In the genomic region with DNA sequence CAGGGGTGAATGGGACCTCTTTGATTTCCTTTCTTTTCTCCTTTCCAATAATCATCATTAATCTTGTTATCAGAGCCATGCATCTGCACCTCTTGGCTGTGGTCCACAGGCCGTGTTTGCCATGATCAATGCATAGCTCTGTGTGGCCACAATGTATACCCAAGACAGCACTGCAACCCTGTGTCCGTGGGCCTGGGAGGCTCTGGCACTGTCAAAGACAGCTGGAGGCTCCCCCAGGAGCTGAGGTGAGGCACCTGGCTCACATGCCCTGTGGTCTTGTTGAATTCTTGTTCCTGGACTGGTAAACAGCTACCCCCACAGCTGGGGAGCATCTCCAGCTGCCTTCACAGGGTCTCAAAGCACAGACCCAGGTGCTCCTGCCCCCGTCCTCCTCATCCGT, we compare ENCODE assay signal across 22 cellular contexts.
DNase-seq lines count a peak whose midpoint lies in the region; ATAC-seq and TF ChIP-seq lines count a peak whose summit lies in the region.
"Had no signal": no experiment of that assay in that cellular context is flagged by ENCODE, and none has a peak within 500 bp of the region (broad histone marks: within the 10 kb centered on the region; RNA-seq: fewer than 3 reads in every experiment).

No MANE protein-coding gene starts in this region.

- no peak for DNase-seq in activated naive CD4-positive, alpha-beta T cell treated with Interleukin-2 at 50 U/mL for 16 hours
- DNase-seq in NCI-H69 (lab: John Stamatoyannopoulos, UW) (peak; percentile 52), spleen (peak; percentile 21), putamen (ENCODE audit: low spot score) (no peak)
- no peak for DNase-seq in naive thymus-derived CD4-positive, alpha-beta T cell
- no peak for DNase-seq in activated T-cell treated with anti-CD3 and anti-CD28 coated beads, Interleukin-2, amount 50 U/mL, for 48 hours
- DNase-seq: EL, GF-D8, GM23248, HCEC 1CT, KG1, NCI-H1105, NCI-H1694, NCI-H2081, NCI-H2171, NCI-H345, NCI-H524, NCI-H82 had no signal

- no peak overlapping the region for H3K4me3 ChIP-seq in naive thymus-derived CD4-positive, alpha-beta T cell (ENCODE audit: low read length)
- no peak overlapping the region for H3K4me3 ChIP-seq in spleen
- H3K4me3 ChIP-seq: GM23248 had no signal

- H3K27me3 ChIP-seq in naive thymus-derived CD4-positive, alpha-beta T cell (ENCODE audit: control insufficient read depth in 2 of 2, insufficient read depth in 2 of 2, low read length in 2 of 2) = no peaks in the 10 kb centered on the region
- H3K27me3 ChIP-seq in spleen (replicated peaks in 1 of 7) = no peaks in the 10 kb centered on the region

- TF ChIP-seq CTCF in spleen (IDR thresholded peaks at IDR 0.05 in 8 of 11, conservative IDR thresholded peaks at IDR 0.05 in 3 of 11) = no peak

- TF ChIP-seq POLR2A in spleen (IDR thresholded peaks at IDR 0.05) = no peak

- H3K9me3 Mint-ChIP-seq in activated naive CD4-positive, alpha-beta T cell treated with anti-CD3 and anti-CD28 coated beads, Interleukin-2, amount 50 U/mL, for 24 hours = no peaks in the 10 kb centered on the region
- H3K9me3 Mint-ChIP-seq in naive thymus-derived CD4-positive, alpha-beta T cell = peaks cover 0 to 3% (median 0%) of the 10 kb centered on the region in 11 donors

- peaks cover 0 to 14% (median 0%) of the 10 kb centered on the region in 3 experiments for H3K36me3 ChIP-seq in naive thymus-derived CD4-positive, alpha-beta T cell (ENCODE audit: control insufficient read depth in 2 of 3, insufficient read depth in 3 of 3, low read length in 3 of 3)
- no peaks in the 10 kb centered on the region for H3K36me3 ChIP-seq in spleen

- H3K27me3 Mint-ChIP-seq in activated naive CD4-positive, alpha-beta T cell treated with anti-CD3 and anti-CD28 coated beads, Interleukin-2, amount 50 U/mL, for 24 hours = no peaks in the 10 kb centered on the region
- H3K27me3 Mint-ChIP-seq in naive thymus-derived CD4-positive, alpha-beta T cell = peaks cover 0 to 56% (median 0%) of the 10 kb centered on the region in 5 donors

- no peak for ATAC-seq in naive thymus-derived CD4-positive, alpha-beta T cell
- no peak for ATAC-seq in GM21786 (IDR thresholded peaks at IDR 0.05; ENCODE audit: unreplicated experiment)
- ATAC-seq: Panc1 had no signal

- POLR2A ChIA-PET in naive thymus-derived CD4-positive, alpha-beta T cell (lab: Charles Lee) = no interaction called here

- CTCF ChIA-PET in naive thymus-derived CD4-positive, alpha-beta T cell (lab: Charles Lee) = interaction anchor here (0.5 to 1.7 kb wide), 2 partner anchors 114 to 329 kb away, joined by 5 read pairs; no protein-coding TSS in a partner anchor

- 85 to 95% (median 90%) methylated on average over 4 of the region's 4 CpGs for WGBS in spleen, 5 donors

- H3K4me1 Mint-ChIP-seq in activated naive CD4-positive, alpha-beta T cell treated with anti-CD3 and anti-CD28 coated beads, Interleukin-2, amount 50 U/mL, for 24 hours = peaks cover 82% of the 10 kb centered on the region
- peaks cover 23 to 93% (median 84%) of the 10 kb centered on the region in 7 donors for H3K4me1 Mint-ChIP-seq in naive thymus-derived CD4-positive, alpha-beta T cell

- peaks cover 8% of the 10 kb centered on the region for H3K36me3 Mint-ChIP-seq in activated naive CD4-positive, alpha-beta T cell treated with anti-CD3 and anti-CD28 coated beads, Interleukin-2, amount 50 U/mL, for 24 hours
- H3K36me3 Mint-ChIP-seq in naive thymus-derived CD4-positive, alpha-beta T cell = peaks cover 0 to 36% (median 5%) of the 10 kb centered on the region in 5 donors

- intact Hi-C loops in naive thymus-derived CD4-positive, alpha-beta T cell (cut with micrococcal nuclease) = no loop called here
- intact Hi-C loops in spleen (cut with DNase I; ENCODE audit: low total_unique reads) = no loop called here

- H3K27ac ChIP-seq in naive thymus-derived CD4-positive, alpha-beta T cell (ENCODE audit: low read depth, low read length) = no peak overlapping the region
- H3K27ac ChIP-seq in spleen = no peak overlapping the region
- H3K27ac ChIP-seq: C4-2B, GM23248 had no signal

- H3K4me1 ChIP-seq in naive thymus-derived CD4-positive, alpha-beta T cell (ENCODE audit: control insufficient read depth in 2 of 2, insufficient read depth in 2 of 2, low read length in 2 of 2) = peaks cover 15 to 49% of the 10 kb centered on the region in 2 donors
- peaks cover 20 to 56% (median 37%) of the 10 kb centered on the region in 6 donors for H3K4me1 ChIP-seq in spleen

- H3K4me3 Mint-ChIP-seq in activated naive CD4-positive, alpha-beta T cell treated with anti-CD3 and anti-CD28 coated beads, Interleukin-2, amount 50 U/mL, for 24 hours = no peak overlapping the region
- peak overlapping the region in 3 of 10 donors; percentile 43 to 67 (median 56) for H3K4me3 Mint-ChIP-seq in naive thymus-derived CD4-positive, alpha-beta T cell

- H3K27ac Mint-ChIP-seq in activated naive CD4-positive, alpha-beta T cell treated with anti-CD3 and anti-CD28 coated beads, Interleukin-2, amount 50 U/mL, for 24 hours = peak overlapping the region; percentile 81
- H3K27ac Mint-ChIP-seq in naive thymus-derived CD4-positive, alpha-beta T cell = peak overlapping the region in 5 of 9 donors; percentile 35 to 81 (median 40)

- H3K9me3 ChIP-seq in naive thymus-derived CD4-positive, alpha-beta T cell (ENCODE audit: control insufficient read depth in 2 of 3, low read length in 3 of 3) = no peaks in the 10 kb centered on the region
- H3K9me3 ChIP-seq in spleen = no peaks in the 10 kb centered on the region

Comparison
In these comparisons a context has a peak if more than half of its experiments do, and no peak if none do; other contexts are left out.
1. DNase-seq: peak in NCI-H69 (single experiment) and spleen (single experiment); none in activated naive CD4-positive, alpha-beta T cell treated with Interleukin-2 at 50 U/mL for 16 hours (single experiment), naive thymus-derived CD4-positive, alpha-beta T cell (0 of 9), activated T-cell treated with anti-CD3 and anti-CD28 coated beads, Interleukin-2, amount 50 U/mL, for 48 hours (0 of 2) and putamen (single experiment).